Comparison of ENCODE assay signal across 17 cellular contexts in genomic region chr1:59952065-59952464, GRCh38.
"Had no signal": no experiment of that assay in that cellular context is flagged by ENCODE, and none has a peak within 500 bp of the region (broad histone marks: within the 10 kb centered on the region; RNA-seq: fewer than 3 reads in every experiment).

No MANE protein-coding gene starts in this region.

- H3K36me3 ChIP-seq: breast epithelium, esophagus squamous epithelium, lower lobe of right lung, spleen, tibial artery, vagina had no signal

- H3K27ac Mint-ChIP-seq: activated CD4-positive, alpha-beta memory T cell treated with anti-CD3 and anti-CD28 coated beads for 36 hours; activated naive CD8-positive, alpha-beta T cell; naive B cell; stimulated activated memory B cell treated with anti-CD40 and anti-IgM and Interleukin-4, amounts not matched to agents 10 μg/mL and 1 μg/mL and 100 μg/mL, for 72 hours had no signal

- H3K9ac ChIP-seq: parathyroid adenoma had no signal

- H3K9me3 Mint-ChIP-seq: activated CD4-positive, alpha-beta memory T cell treated with anti-CD3 and anti-CD28 coated beads for 36 hours; activated T-cell treated with anti-CD3 and anti-CD28 coated beads, Interleukin-2, amount 50 U/mL, for 4 hours; naive B cell; stimulated activated memory B cell treated with anti-CD40 and anti-IgM and Interleukin-4, amounts not matched to agents 10 μg/mL and 1 μg/mL and 100 μg/mL, for 72 hours had no signal

- H3K79me2 ChIP-seq: parathyroid adenoma had no signal

- H3K27me3 ChIP-seq: breast epithelium, esophagus squamous epithelium, tibial artery, vagina had no signal

- DNase-seq: activated CD4-positive, alpha-beta memory T cell treated with anti-CD3 and anti-CD28 coated beads for 36 hours; activated gamma-delta T cell; activated T-cell treated with anti-CD3 and anti-CD28 coated beads, Interleukin-2, amount 50 U/mL, for 4 hours; amygdala; esophagus squamous epithelium; hippocampal formation; lower lobe of right lung; midbrain; naive B cell; spleen; stimulated activated CD4-positive, alpha-beta T cell treated with anti-CD3 and anti-CD28 coated beads, Interleukin-1b, Interleukin-23, amount 100 ng/mL, for 48 hours; tibial artery had no signal

- H2AFZ ChIP-seq: parathyroid adenoma had no signal

- H3K4me3 Mint-ChIP-seq: activated CD4-positive, alpha-beta memory T cell treated with anti-CD3 and anti-CD28 coated beads for 36 hours; activated naive CD8-positive, alpha-beta T cell; activated T-cell treated with anti-CD3 and anti-CD28 coated beads, Interleukin-2, amount 50 U/mL, for 4 hours; naive B cell; stimulated activated memory B cell treated with anti-CD40 and anti-IgM and Interleukin-4, amounts not matched to agents 10 μg/mL and 1 μg/mL and 100 μg/mL, for 72 hours had no signal

- H3K4me1 ChIP-seq: breast epithelium, lower lobe of right lung, parathyroid adenoma, tibial artery, vagina had no signal

- H3K4me3 ChIP-seq: breast epithelium, esophagus squamous epithelium, lower lobe of right lung, spleen, tibial artery, vagina had no signal

- H3K4me1 Mint-ChIP-seq: naive B cell; stimulated activated memory B cell treated with anti-CD40 and anti-IgM and Interleukin-4, amounts not matched to agents 10 μg/mL and 1 μg/mL and 100 μg/mL, for 72 hours had no signal

- H3K9me3 ChIP-seq: breast epithelium, esophagus squamous epithelium, lower lobe of right lung, spleen, tibial artery, vagina had no signal

- H3K36me3 Mint-ChIP-seq: activated CD4-positive, alpha-beta memory T cell treated with anti-CD3 and anti-CD28 coated beads for 36 hours; activated naive CD8-positive, alpha-beta T cell; naive B cell; stimulated activated memory B cell treated with anti-CD40 and anti-IgM and Interleukin-4, amounts not matched to agents 10 μg/mL and 1 μg/mL and 100 μg/mL, for 72 hours had no signal

- H3K27me3 Mint-ChIP-seq: activated CD4-positive, alpha-beta memory T cell treated with anti-CD3 and anti-CD28 coated beads for 36 hours; stimulated activated memory B cell treated with anti-CD40 and anti-IgM and Interleukin-4, amounts not matched to agents 10 μg/mL and 1 μg/mL and 100 μg/mL, for 72 hours had no signal

- H3K27ac ChIP-seq: breast epithelium, esophagus squamous epithelium, lower lobe of right lung, parathyroid adenoma, spleen, tibial artery, vagina had no signal
